In genomic region chr4:79284893-79285292, GRCh38 we compare ENCODE assay signal across 19 cellular contexts. TPM values are rescaled to one million over a fixed set of nuclear protein-coding genes. Genes with fewer than 3 reads are reported as not detected.
"Had no signal": no experiment of that assay in that cellular context is flagged by ENCODE, and none has a peak within 500 bp of the region (broad histone marks: within the 10 kb centered on the region; RNA-seq: fewer than 3 reads in every experiment).

No MANE protein-coding gene starts in this region.

- H3K27me3 ChIP-seq: ascending aorta, cardiac muscle cell had no signal

- H3K27ac Mint-ChIP-seq: activated naive CD8-positive, alpha-beta T cell treated with anti-CD3 and anti-CD28 coated beads, Interleukin-2, amount 50 U/mL, for 24 hours; natural killer cell; stimulated activated effector memory CD8-positive, alpha-beta T cell treated with anti-CD3 and anti-CD28 coated beads, Interleukin-12 subunit alpha, Interleukin-12 subunit beta, amount 100 ng/mL, for 72 hours had no signal

- H3K27me3 Mint-ChIP-seq: activated naive CD8-positive, alpha-beta T cell treated with anti-CD3 and anti-CD28 coated beads, Interleukin-2, amount 50 U/mL, for 24 hours had no signal

- H3K4me3 Mint-ChIP-seq: activated naive CD8-positive, alpha-beta T cell treated with anti-CD3 and anti-CD28 coated beads, Interleukin-2, amount 50 U/mL, for 24 hours; natural killer cell; stimulated activated effector memory CD8-positive, alpha-beta T cell treated with anti-CD3 and anti-CD28 coated beads, Interleukin-12 subunit alpha, Interleukin-12 subunit beta, amount 100 ng/mL, for 72 hours had no signal

- H3K4me1 Mint-ChIP-seq: activated naive CD8-positive, alpha-beta T cell treated with anti-CD3 and anti-CD28 coated beads, Interleukin-2, amount 50 U/mL, for 24 hours; natural killer cell; stimulated activated effector memory CD8-positive, alpha-beta T cell treated with anti-CD3 and anti-CD28 coated beads, Interleukin-12 subunit alpha, Interleukin-12 subunit beta, amount 100 ng/mL, for 72 hours had no signal

- H3K36me3 Mint-ChIP-seq: natural killer cell; stimulated activated effector memory CD8-positive, alpha-beta T cell treated with anti-CD3 and anti-CD28 coated beads, Interleukin-12 subunit alpha, Interleukin-12 subunit beta, amount 100 ng/mL, for 72 hours had no signal

- DNase-seq: activated CD4-positive, alpha-beta T cell treated with anti-CD3 and anti-CD28 coated beads, Interleukin-2, amount 50 U/mL, for 1 hour; activated CD8-positive, alpha-beta memory T cell treated with anti-CD3 and anti-CD28 coated beads for 24 hours; activated naive CD4-positive, alpha-beta T cell treated with Interleukin-2 at 50 U/mL for 16 hours; activated naive CD8-positive, alpha-beta T cell treated with anti-CD3 and anti-CD28 coated beads, Interleukin-2, amount 50 U/mL, for 24 hours; hippocampal formation; kidney; mesenchymal stem cell; natural killer cell; retina; T-helper 9 cell had no signal

- H3K4me3 ChIP-seq: ascending aorta, cardiac muscle cell had no signal

- H3K27ac ChIP-seq: ascending aorta, cardiac muscle cell had no signal

- ATAC-seq: activated CD4-positive, CD25-positive, alpha-beta regulatory T cell treated with anti-CD3 and anti-CD28 coated beads, Interleukin-2, amount 50 U/mL, for 24 hours; activated naive CD8-positive, alpha-beta T cell treated with anti-CD3 and anti-CD28 coated beads, Interleukin-2, amount 50 U/mL, for 24 hours; natural killer cell; stimulated activated effector memory CD8-positive, alpha-beta T cell treated with anti-CD3 and anti-CD28 coated beads, Interleukin-12 subunit alpha, Interleukin-12 subunit beta, amount 100 ng/mL, for 72 hours had no signal

- H3K4me1 ChIP-seq: ascending aorta had no signal

- H3K9me3 Mint-ChIP-seq: activated naive CD8-positive, alpha-beta T cell treated with anti-CD3 and anti-CD28 coated beads, Interleukin-2, amount 50 U/mL, for 24 hours; natural killer cell; stimulated activated effector memory CD8-positive, alpha-beta T cell treated with anti-CD3 and anti-CD28 coated beads, Interleukin-12 subunit alpha, Interleukin-12 subunit beta, amount 100 ng/mL, for 72 hours had no signal

- H3K9me3 ChIP-seq: ascending aorta had no signal

- H3K36me3 ChIP-seq: ascending aorta, cardiac muscle cell had no signal

RNA-seq across cellular contexts. Expression of gene NAA11, which starts 41.0 kb away (rescaled TPM):
- total RNA-seq: ascending aorta, cardiac muscle cell, dermis microvascular lymphatic vessel endothelial cell, epithelial cell of proximal tubule, glomerular endothelial cell, kidney, liver, natural killer cell, ureter had no signal
- polyA plus RNA-seq: cardiac muscle cell, liver had no signal
